Comparison of ENCODE assay signal across 1 cellular context in the genomic region with DNA sequence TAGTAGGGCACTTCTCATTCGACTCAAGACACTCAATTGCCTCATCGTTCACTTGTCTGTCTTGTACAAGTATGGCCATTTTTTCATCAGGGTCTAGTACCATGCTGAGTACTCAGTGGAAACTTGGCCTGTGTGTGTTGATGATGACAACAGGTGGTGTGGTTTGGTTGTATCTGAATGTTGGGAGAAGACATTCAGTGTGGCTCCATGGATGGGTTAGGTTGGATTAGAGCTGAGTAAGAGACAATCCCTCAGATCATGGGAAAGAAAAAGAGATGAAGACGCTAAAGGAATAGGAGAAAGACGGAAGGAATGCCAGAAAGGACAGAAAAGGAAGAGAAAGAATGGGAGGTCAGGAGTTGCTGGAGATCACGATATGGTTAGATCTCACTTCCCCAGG.
TF ChIP-seq lines count a peak whose summit lies in the region.

No MANE protein-coding gene starts in this region.

TF ChIP-seq in GM23338, 12 proteins besides CTCF, POLR2A, EP300 and RAD21 (continued from another document):
- no peak for TF ChIP-seq ZNF462 (CRISPR knock-in tag; IDR thresholded peaks at IDR 0.05)
- TF ChIP-seq EZH2phosphoT487 (IDR thresholded peaks at IDR 0.05; ENCODE audit: unreplicated experiment) = no peak
- TF ChIP-seq, protein P1, sequence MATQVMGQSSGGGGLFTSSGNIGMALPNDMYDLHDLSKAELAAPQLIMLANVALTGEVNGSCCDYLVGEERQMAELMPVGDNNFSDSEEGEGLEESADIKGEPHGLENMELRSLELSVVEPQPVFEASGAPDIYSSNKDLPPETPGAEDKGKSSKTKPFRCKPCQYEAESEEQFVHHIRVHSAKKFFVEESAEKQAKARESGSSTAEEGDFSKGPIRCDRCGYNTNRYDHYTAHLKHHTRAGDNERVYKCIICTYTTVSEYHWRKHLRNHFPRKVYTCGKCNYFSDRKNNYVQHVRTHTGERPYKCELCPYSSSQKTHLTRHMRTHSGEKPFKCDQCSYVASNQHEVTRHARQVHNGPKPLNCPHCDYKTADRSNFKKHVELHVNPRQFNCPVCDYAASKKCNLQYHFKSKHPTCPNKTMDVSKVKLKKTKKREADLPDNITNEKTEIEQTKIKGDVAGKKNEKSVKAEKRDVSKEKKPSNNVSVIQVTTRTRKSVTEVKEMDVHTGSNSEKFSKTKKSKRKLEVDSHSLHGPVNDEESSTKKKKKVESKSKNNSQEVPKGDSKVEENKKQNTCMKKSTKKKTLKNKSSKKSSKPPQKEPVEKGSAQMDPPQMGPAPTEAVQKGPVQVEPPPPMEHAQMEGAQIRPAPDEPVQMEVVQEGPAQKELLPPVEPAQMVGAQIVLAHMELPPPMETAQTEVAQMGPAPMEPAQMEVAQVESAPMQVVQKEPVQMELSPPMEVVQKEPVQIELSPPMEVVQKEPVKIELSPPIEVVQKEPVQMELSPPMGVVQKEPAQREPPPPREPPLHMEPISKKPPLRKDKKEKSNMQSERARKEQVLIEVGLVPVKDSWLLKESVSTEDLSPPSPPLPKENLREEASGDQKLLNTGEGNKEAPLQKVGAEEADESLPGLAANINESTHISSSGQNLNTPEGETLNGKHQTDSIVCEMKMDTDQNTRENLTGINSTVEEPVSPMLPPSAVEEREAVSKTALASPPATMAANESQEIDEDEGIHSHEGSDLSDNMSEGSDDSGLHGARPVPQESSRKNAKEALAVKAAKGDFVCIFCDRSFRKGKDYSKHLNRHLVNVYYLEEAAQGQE (IDR thresholded peaks at IDR 0.05; ENCODE audit: unreplicated experiment) = no peak
- TF ChIP-seq POLR2AphosphoS5 (IDR thresholded peaks at IDR 0.05; ENCODE audit: low read depth) = no peak
- TF ChIP-seq ETS1 (IDR thresholded peaks at IDR 0.05) = no peak
- no peak for TF ChIP-seq ZNF331 (CRISPR knock-in tag; IDR thresholded peaks at IDR 0.05; ENCODE audit: low read depth)
